ENCODE assay signal across 33 cellular contexts in the genomic region with DNA sequence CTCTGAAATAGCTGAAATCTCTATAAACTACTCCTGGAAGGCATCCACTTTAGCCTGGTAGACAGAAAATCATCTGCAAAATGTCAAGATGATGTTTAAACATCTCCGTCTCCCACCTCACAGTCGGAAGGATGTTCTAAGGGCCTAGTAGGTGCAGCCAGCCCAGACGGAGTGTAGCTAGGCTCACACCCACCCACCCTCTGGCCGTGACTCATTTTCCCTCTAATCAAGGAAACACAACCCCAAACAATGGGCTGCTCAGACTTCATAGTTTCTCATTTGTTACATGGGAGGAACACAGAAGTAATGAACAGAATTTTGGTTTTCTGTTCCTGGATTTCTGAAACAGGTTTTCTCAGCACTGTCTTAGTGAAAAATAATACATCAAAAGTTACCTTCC.
"Had no signal": no experiment of that assay in that cellular context is flagged by ENCODE, and none has a peak within 500 bp of the region (broad histone marks: within the 10 kb centered on the region; RNA-seq: fewer than 3 reads in every experiment).

No MANE protein-coding gene starts in this region.

- H3K9ac ChIP-seq: SK-N-SH had no signal

- H3K36me3 Mint-ChIP-seq: activated CD4-positive, alpha-beta memory T cell treated with anti-CD3 and anti-CD28 coated beads for 36 hours; brain; IgD-negative memory B cell had no signal

- H3K4me1 ChIP-seq: ascending aorta, Peyer's patch had no signal

- H3K27ac Mint-ChIP-seq: activated CD4-positive, alpha-beta memory T cell treated with anti-CD3 and anti-CD28 coated beads for 36 hours; activated CD4-positive, alpha-beta T cell treated with anti-CD3 and anti-CD28 coated beads, Interleukin-2, amount 10 ng/mL, durations not matched to agents 7 days and 5 days; activated naive CD4-positive, alpha-beta T cell treated with anti-CD3 and anti-CD28 coated beads, Interleukin-2, amount 50 U/mL, for 72 hours; activated naive CD8-positive, alpha-beta T cell treated with anti-CD3 and anti-CD28 coated beads, Interleukin-2, amount 50 U/mL, for 24 hours; activated T-cell treated with anti-CD3 and anti-CD28 coated beads, Interleukin-2, amount 50 U/mL, for 24 hours; activated T-helper 1 cell treated with anti-CD3 and anti-CD28 coated beads, Interleukin-12 subunit alpha, Interleukin-12 subunit beta, Interleukin-2, Interleukin-4 antibody, amounts not matched to agents 30 ng/mL and 10 ng/mL and 1 ng/mL, durations not matched to agents 14 hours and 24 hours and 36 hours; IgD-negative memory B cell had no signal

- H3K4me3 ChIP-seq: ascending aorta, cardiac muscle cell, Peyer's patch, SJCRH30 had no signal

- H3K36me3 ChIP-seq: ascending aorta, cardiac muscle cell, Peyer's patch, SJCRH30 had no signal

- H3K9me3 Mint-ChIP-seq: activated naive CD8-positive, alpha-beta T cell treated with anti-CD3 and anti-CD28 coated beads, Interleukin-2, amount 50 U/mL, for 24 hours; activated T-cell treated with anti-CD3 and anti-CD28 coated beads, Interleukin-2, amount 50 U/mL, for 24 hours; activated T-helper 1 cell treated with anti-CD3 and anti-CD28 coated beads, Interleukin-12 subunit alpha, Interleukin-12 subunit beta, Interleukin-2, Interleukin-4 antibody, amounts not matched to agents 30 ng/mL and 10 ng/mL and 1 ng/mL, durations not matched to agents 14 hours and 24 hours and 36 hours had no signal

- H3K27ac ChIP-seq: ascending aorta, cardiac muscle cell, Peyer's patch, RWPE1, SJCRH30, VCaP had no signal

- H3K4me3 Mint-ChIP-seq: activated CD4-positive, alpha-beta memory T cell treated with anti-CD3 and anti-CD28 coated beads for 36 hours; activated CD4-positive, alpha-beta T cell treated with anti-CD3 and anti-CD28 coated beads, Interleukin-2, amount 10 ng/mL, durations not matched to agents 7 days and 5 days; activated naive CD8-positive, alpha-beta T cell treated with anti-CD3 and anti-CD28 coated beads, Interleukin-2, amount 50 U/mL, for 24 hours; activated T-cell treated with anti-CD3 and anti-CD28 coated beads, Interleukin-2, amount 50 U/mL, for 24 hours; activated T-helper 1 cell treated with anti-CD3 and anti-CD28 coated beads, Interleukin-12 subunit alpha, Interleukin-12 subunit beta, Interleukin-2, Interleukin-4 antibody, amounts not matched to agents 30 ng/mL and 10 ng/mL and 1 ng/mL, durations not matched to agents 14 hours and 24 hours and 36 hours; brain; IgD-negative memory B cell had no signal

- H3K27me3 ChIP-seq: ascending aorta, cardiac muscle cell, Peyer's patch, SJCRH30 had no signal

- H3K4me2 ChIP-seq: SK-N-SH had no signal

- DNase-seq: activated CD4-positive, alpha-beta memory T cell treated with anti-CD3 and anti-CD28 coated beads for 36 hours; activated CD4-positive, alpha-beta T cell treated with anti-CD3 and anti-CD28 coated beads, Interleukin-2, amount 10 ng/mL, durations not matched to agents 7 days and 5 days; activated CD4-positive, CD25-positive, alpha-beta regulatory T cell; activated CD8-positive, alpha-beta memory T cell treated with anti-CD3 and anti-CD28 coated beads, Interleukin-2, amount 50 U/mL, for 48 hours; activated effector memory CD4-positive, alpha-beta T cell treated with Interleukin-2 at 50 U/mL for 16 hours; activated naive CD4-positive, alpha-beta T cell; activated naive CD8-positive, alpha-beta T cell treated with anti-CD3 and anti-CD28 coated beads, Interleukin-2, amount 50 U/mL, for 24 hours; activated T-cell treated with anti-CD3 and anti-CD28 coated beads, Interleukin-2, amount 50 U/mL, for 24 hours; amniotic stem cell; KG1; NCI-H1092; NCI-H1417; NCI-H1694; NCI-H2029; NCI-H2107; NCI-H2171 treated with DMSO at 0.1 percent for 48 hours; NCI-H226; NCI-H510A treated with DMSO at 0.1 percent for 48 hours; NCI-H69; NK-92 treated with Interleukin-12 subunit alpha and Interleukin-12 subunit beta, amount 100 ng/mL, for 24 hours; Peyer's patch; Right ventricle myocardium superior; SJCRH30; SK-N-SH; T-helper 1 cell had no signal

- ATAC-seq: activated naive CD4-positive, alpha-beta T cell treated with anti-CD3 and anti-CD28 coated beads, Interleukin-2, amount 50 U/mL, for 72 hours; activated naive CD8-positive, alpha-beta T cell treated with anti-CD3 and anti-CD28 coated beads, Interleukin-2, amount 50 U/mL, for 24 hours had no signal

- H3K4me1 Mint-ChIP-seq: activated CD4-positive, alpha-beta T cell treated with anti-CD3 and anti-CD28 coated beads, Interleukin-2, amount 10 ng/mL, durations not matched to agents 7 days and 5 days; activated naive CD8-positive, alpha-beta T cell treated with anti-CD3 and anti-CD28 coated beads, Interleukin-2, amount 50 U/mL, for 24 hours; IgD-negative memory B cell had no signal

- H3K27me3 Mint-ChIP-seq: activated CD4-positive, alpha-beta T cell treated with anti-CD3 and anti-CD28 coated beads, Interleukin-2, amount 10 ng/mL, durations not matched to agents 7 days and 5 days; brain had no signal

- H3K9me3 ChIP-seq: Peyer's patch, SJCRH30, SK-N-SH had no signal
